In the genomic region with DNA sequence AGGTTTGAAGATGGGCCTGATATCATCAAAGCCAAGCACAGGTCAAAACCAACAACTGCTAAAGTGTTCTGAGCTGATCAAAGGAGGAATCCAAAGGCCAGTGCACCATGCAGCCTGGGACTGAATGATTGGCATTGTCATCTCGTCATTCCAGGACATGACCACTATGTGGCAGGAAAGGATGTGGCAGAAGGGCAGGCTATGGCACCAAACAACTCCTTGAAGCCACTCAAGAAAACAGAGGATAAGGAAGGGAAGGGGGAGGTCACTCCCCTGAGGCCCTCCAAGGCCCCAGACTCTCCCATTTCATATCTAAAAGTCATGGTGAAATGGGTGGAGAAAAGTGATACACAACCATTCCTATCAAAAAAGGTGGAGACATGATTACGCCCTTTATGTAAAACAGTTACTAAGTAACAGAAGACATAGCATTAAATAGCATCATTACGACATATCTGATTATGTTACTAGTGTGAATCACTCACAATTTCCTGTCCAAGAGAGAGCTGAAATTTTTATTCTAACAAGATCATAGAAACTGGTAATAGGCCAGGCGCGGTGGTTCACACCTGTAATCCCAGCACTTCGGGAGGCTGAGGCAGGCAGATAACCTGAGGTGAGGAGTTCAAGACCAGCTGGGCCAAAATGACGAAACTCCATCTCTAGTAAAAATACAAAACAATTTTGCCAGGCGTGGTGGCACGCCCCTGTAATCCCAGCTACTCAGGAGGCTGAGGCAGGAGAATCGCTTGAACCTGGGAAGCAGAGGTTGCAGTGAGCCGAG, we compare ENCODE assay signal across 8 cellular contexts. TPM values are rescaled to one million over a fixed set of nuclear protein-coding genes. Genes with fewer than 3 reads are reported as not detected.
DNase-seq lines count a peak whose midpoint lies in the region; ATAC-seq and TF ChIP-seq lines count a peak whose summit lies in the region.

No MANE protein-coding gene starts in this region.

- peaks cover 0 to 2% (median 0%) of the 10 kb centered on the region in 7 donors for H3K9me3 Mint-ChIP-seq in CD14-positive monocyte

- H2BK15ac ChIP-seq in mesendoderm (replicated peaks; ENCODE audit: low read depth), result no peak overlapping the region

- no peak overlapping the region for H3K4ac ChIP-seq in mesendoderm (ENCODE audit: low read depth, low read length)

- H3K27ac Mint-ChIP-seq in CD14-positive monocyte, result peak overlapping the region; percentile 93 to 98 (median 98)

- no peak for ATAC-seq in HG03521 (IDR thresholded peaks at IDR 0.05; ENCODE audit: unreplicated experiment)
- no peak for ATAC-seq in HG03520 (IDR thresholded peaks at IDR 0.05; ENCODE audit: unreplicated experiment)

- H3K36me3 Mint-ChIP-seq in CD14-positive monocyte, result peaks cover 0 to 7% of the 10 kb centered on the region in 2 donors

- BruUV-seq in PC-9 (replicated peaks; lab: Mats Ljungman, UMichigan), result no TSS peak

- no peaks in the 10 kb centered on the region for H3K79me2 ChIP-seq in PC-9 (ENCODE audit: low read depth)
- H3K79me2 ChIP-seq in mesendoderm (ENCODE audit: control insufficient read depth, insufficient read depth, low read length), result no peaks in the 10 kb centered on the region

- H3K36me3 ChIP-seq in PC-9 (ENCODE audit: low read depth) (no peaks in the 10 kb centered on the region), mesendoderm (ENCODE audit: control insufficient read depth, insufficient read depth, low read length) (no peaks in the 10 kb centered on the region)

- CTCF ChIA-PET in PC-9 (lab: Charles Lee), result interaction anchor here (0.5 to 1.4 kb wide), 10 partner anchors 10 to 102 kb away, joined by 3 to 14 read pairs (median 7); no protein-coding TSS in a partner anchor

- no peaks in the 10 kb centered on the region for H3K9me3 ChIP-seq in PC-9 (ENCODE audit: insufficient read depth, low read depth)

- POLR2A ChIA-PET in PC-9 (lab: Charles Lee; ENCODE audit: unreplicated experiment), result interaction anchor here (0.5 to 1.0 kb wide), 5 partner anchors 11 to 709 kb away, joined by 3 to 6 read pairs (median 4); a partner anchor contains a TSS

- no peak overlapping the region for H4K8ac ChIP-seq in mesendoderm (ENCODE audit: low read depth, low read length)

- H2BK5ac ChIP-seq in mesendoderm (ENCODE audit: low read length), result no peak overlapping the region

- no peak overlapping the region for H2BK120ac ChIP-seq in mesendoderm (ENCODE audit: low read depth, low read length)

- no peak overlapping the region for H2AFZ ChIP-seq in PC-9

- no peak overlapping the region for H3K23ac ChIP-seq in mesendoderm (ENCODE audit: low read length)

- H3K4me1 ChIP-seq in PC-9 (replicated peaks; ENCODE audit: insufficient read depth) (peaks cover 28% of the 10 kb centered on the region), mesendoderm (ENCODE audit: control insufficient read depth, low read depth, low read length) (peaks cover 2% of the 10 kb centered on the region)

- H3F3A ChIP-seq in PC-9 (ENCODE audit: insufficient read depth, low read depth), result peaks cover 35% of the 10 kb centered on the region; the same call in 1 of the 2 replicates

- peak overlapping the region; percentile 29 to 43 for H3K4me3 Mint-ChIP-seq in CD14-positive monocyte

- DNase-seq in CD14-positive monocyte (ENCODE audit: low spot score) (peak; percentile 54), GM20000 (ENCODE audit: low spot score) (peak; percentile 30), PC-9 (peak; percentile 76 to 98), dorsolateral prefrontal cortex (peak in 6 of 10 donors; percentile 11 to 67 (median 54)), mesendoderm (peak; percentile 84), posterior vena cava (ENCODE audit: low spot score) (no peak)

- TF ChIP-seq CTCF in CD14-positive monocyte (IDR thresholded peaks at IDR 0.05) (peak; percentile 70), GM20000 (IDR thresholded peaks at IDR 0.05; ENCODE audit: extremely low read depth, missing control alignments) (peak; percentile 30), PC-9 (conservative IDR thresholded peaks at IDR 0.05) (peak; percentile 74), dorsolateral prefrontal cortex (IDR thresholded peaks at IDR 0.05 in 54 of 56, conservative IDR thresholded peaks at IDR 0.05 in 2 of 56; ENCODE audit: low read depth in 1 of 56, partially characterized antibody in 56 of 56) (peak in 54 of 56 donors; percentile 11 to 84 (median 60))

- no peak overlapping the region for H2AK5ac ChIP-seq in mesendoderm (ENCODE audit: low read length)

- no peak overlapping the region for H3K56ac ChIP-seq in mesendoderm (ENCODE audit: low read length)

- H3K4me1 Mint-ChIP-seq in CD14-positive monocyte, result peaks cover 61% of the 10 kb centered on the region

- no peaks in the 10 kb centered on the region for H3K27me3 ChIP-seq in PC-9 (ENCODE audit: insufficient read depth, low read depth)
- H3K27me3 ChIP-seq in dorsolateral prefrontal cortex, result peaks cover 0 to 20% (median 0%) of the 10 kb centered on the region in 45 donors
- no peaks in the 10 kb centered on the region for H3K27me3 ChIP-seq in mesendoderm (ENCODE audit: insufficient read depth, low read length, poor library complexity)

- H4K5ac ChIP-seq in mesendoderm (ENCODE audit: low read length), result no peak overlapping the region

- intact Hi-C loops in CD14-positive monocyte (cut with micrococcal nuclease), result loop anchor here in 1 of 2 donors (2.0 to 5.0 kb wide), 2 partner anchors 45 to 71 kb away; no protein-coding TSS in a partner anchor
- intact Hi-C loops in PC-9 (cut with micrococcal nuclease; ENCODE audit: unreplicated experiment), result loop anchor here (1.0 kb wide), 4 partner anchors 17 to 71 kb away; no protein-coding TSS in a partner anchor
- intact Hi-C loops in dorsolateral prefrontal cortex (cut with DNase I), result loop anchor here (1.0 to 5.0 kb wide), 4 partner anchors 46 to 105 kb away; no protein-coding TSS in a partner anchor
- intact Hi-C loops in posterior vena cava (cut with DNase I), result loop anchor here in 1 of 2 donors (2.0 kb wide), 1 partner anchor 27 kb away; no protein-coding TSS in a partner anchor

- H3K9me2 ChIP-seq in PC-9 (ENCODE audit: insufficient read depth), result no peaks in the 10 kb centered on the region

- no peaks in the 10 kb centered on the region for H4K20me1 ChIP-seq in PC-9 (ENCODE audit: insufficient read depth)

- H3K4me2 ChIP-seq in PC-9 (peak overlapping the region; percentile 24; the same call in 1 of the 2 replicates), mesendoderm (ENCODE audit: low read length) (no peak overlapping the region)

- H3K27ac ChIP-seq in PC-9 (peak overlapping the region; percentile 73), dorsolateral prefrontal cortex (no peak overlapping the region), mesendoderm (ENCODE audit: low read depth, low read length) (no peak overlapping the region)

- H3K27me3 Mint-ChIP-seq in CD14-positive monocyte (ENCODE audit: low read depth in 3 of 3), result peaks cover 0 to 3% (median 0%) of the 10 kb centered on the region in 3 donors

- H3K18ac ChIP-seq in mesendoderm (ENCODE audit: low read length), result no peak overlapping the region

- H3K79me1 ChIP-seq in mesendoderm (ENCODE audit: low read length), result no peaks in the 10 kb centered on the region

- H3K4me3 ChIP-seq in PC-9 (no peak overlapping the region), dorsolateral prefrontal cortex (no peak overlapping the region), mesendoderm (ENCODE audit: low read length) (no peak overlapping the region)

- no peak overlapping the region for H3K9ac ChIP-seq in mesendoderm (ENCODE audit: low read length)

- no CpG with 5 or more reads among the region's 11 CpGs for WGBS in mesendoderm (ENCODE audit: extremely low coverage, insufficient coverage, low lambda C conversion rate)

RNA-seq across cellular contexts. Expression of a gene that starts 49.3 kb away (rescaled TPM):
- 100 to 1,000 TPM in 1 of 2 donors, 10 to 100 TPM in 1; 80.0 to 103 TPM for polyA plus RNA-seq in CD14-positive monocyte
- total RNA-seq in PC-9 (2021) (632 and 734 TPM in 2 replicates), dorsolateral prefrontal cortex (100 to 1,000 TPM in 106 of 120 experiments, 10 to 100 TPM in 14; 61.5 to 470 (median 154) TPM), posterior vena cava (100 to 1,000 TPM; 938 to 955 TPM)
- polyA plus RNA-seq in mesendoderm (2013, experiment 1 of 2), result 4.2 TPM
- polyA plus RNA-seq in mesendoderm (2013, experiment 2 of 2), result 3.9 TPM
